ENCODE assay signal across 1 cellular context in genomic region chr9:128937310-128938165, GRCh38.
TF ChIP-seq lines count a peak whose summit lies in the region.

No MANE protein-coding gene starts in this region.

TF ChIP-seq in HEK293, 187 proteins besides CTCF, POLR2A, EP300 and RAD21 (continued from another document):
- peak; percentile 73 for TF ChIP-seq PRDM10 (tag by site-specific recombination; IDR thresholded peaks at IDR 0.05)
- no peak for TF ChIP-seq ZNF580 (tag by site-specific recombination; IDR thresholded peaks at IDR 0.05)
- TF ChIP-seq ZSCAN4 (tag by site-specific recombination; IDR thresholded peaks at IDR 0.05), result no peak
- no peak for TF ChIP-seq ZNF274 (IDR thresholded peaks at IDR 0.05; ENCODE audit: low read length)
- TF ChIP-seq ZNF274 (tag by site-specific recombination; IDR thresholded peaks at IDR 0.05; ENCODE audit: borderline replicate concordance), result no peak
- TF ChIP-seq ZNF335 (tag by site-specific recombination; conservative IDR thresholded peaks at IDR 0.05), result no peak
- TF ChIP-seq ZNF175 (tag by site-specific recombination; IDR thresholded peaks at IDR 0.05), result no peak
